In the genomic region with DNA sequence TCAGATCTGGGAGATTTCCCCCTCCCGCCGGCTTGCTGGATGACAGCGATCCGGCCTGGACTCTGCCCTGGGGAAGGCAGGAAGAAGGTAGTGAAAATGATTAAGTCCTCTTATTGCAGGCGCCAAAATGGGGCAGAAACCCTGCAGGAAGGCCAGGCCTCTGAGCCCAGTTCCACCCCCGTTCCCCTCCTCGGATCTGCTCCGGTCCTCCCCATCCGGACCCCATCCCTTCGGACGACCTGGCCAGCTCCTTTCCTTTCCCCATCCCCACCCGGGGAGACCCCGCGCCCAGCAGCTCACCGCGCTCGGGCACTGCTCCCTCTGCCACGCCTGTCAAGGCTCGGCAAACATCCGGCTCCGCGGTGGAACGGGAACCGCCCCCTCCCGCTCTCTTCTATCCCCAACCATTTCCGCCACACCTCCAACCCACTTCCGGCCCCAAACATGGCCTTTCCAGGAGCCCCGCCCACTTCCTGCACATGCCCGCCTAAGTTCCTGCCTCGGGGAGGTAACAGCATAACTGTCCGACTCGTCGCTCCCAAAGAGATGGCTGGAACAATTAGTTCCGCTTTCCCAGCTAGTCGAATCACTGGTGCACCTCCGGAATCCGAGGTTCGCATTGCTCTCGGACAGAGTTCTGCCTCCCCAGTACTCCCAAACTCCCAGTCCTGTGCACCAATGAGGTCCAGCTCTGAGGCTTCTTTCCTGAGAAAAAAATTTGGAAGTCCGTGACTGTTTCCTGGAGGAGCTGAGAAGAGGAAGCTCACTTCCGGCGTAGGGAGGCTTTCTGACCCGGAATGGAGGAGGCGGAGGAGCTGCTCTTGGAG, we compare ENCODE assay signal across 1 cellular context.
TF ChIP-seq lines count a peak whose summit lies in the region.

A gene (minus strand): TSS at position 369 of the 827 bp plus-strand sequence. CDS start 4,512 bp downstream, outside the sequence.
A gene (plus strand): TSS at position 781 of the 827 bp plus-strand sequence. CDS start 17 bp downstream, at position 798.

TF ChIP-seq in K562, 482 proteins besides CTCF, POLR2A, EP300 and RAD21 (continued from another document and continues in another):
- TF ChIP-seq, protein P1, sequence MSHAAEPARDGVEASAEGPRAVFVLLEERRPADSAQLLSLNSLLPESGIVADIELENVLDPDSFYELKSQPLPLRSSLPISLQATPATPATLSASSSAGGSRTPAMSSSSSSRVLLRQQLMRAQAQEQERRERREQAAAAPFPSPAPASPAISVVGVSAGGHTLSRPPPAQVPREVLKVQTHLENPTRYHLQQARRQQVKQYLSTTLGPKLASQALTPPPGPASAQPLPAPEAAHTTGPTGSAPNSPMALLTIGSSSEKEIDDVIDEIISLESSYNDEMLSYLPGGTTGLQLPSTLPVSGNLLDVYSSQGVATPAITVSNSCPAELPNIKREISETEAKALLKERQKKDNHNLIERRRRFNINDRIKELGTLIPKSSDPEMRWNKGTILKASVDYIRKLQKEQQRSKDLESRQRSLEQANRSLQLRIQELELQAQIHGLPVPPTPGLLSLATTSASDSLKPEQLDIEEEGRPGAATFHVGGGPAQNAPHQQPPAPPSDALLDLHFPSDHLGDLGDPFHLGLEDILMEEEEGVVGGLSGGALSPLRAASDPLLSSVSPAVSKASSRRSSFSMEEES (CRISPR knock-in tag; IDR thresholded peaks at IDR 0.05) = no peak
- TF ChIP-seq EP400 (IDR thresholded peaks at IDR 0.05) (peak; percentile 94), BDP1 (IDR thresholded peaks at IDR 0.05; ENCODE audit: insufficient read depth, insufficient read length) (no peak), SIN3A (IDR thresholded peaks at IDR 0.05; ENCODE audit: borderline replicate concordance in 2 of 2, control insufficient read depth in 1 of 2, low read depth in 2 of 2, low read length in 2 of 2) (peak; percentile 84 to 97), ZFPM2 (CRISPR knock-in tag; IDR thresholded peaks at IDR 0.05) (no peak), SAP30 (IDR thresholded peaks at IDR 0.05; ENCODE audit: borderline replicate concordance, insufficient read depth, low read depth, low read length, poor library complexity, severe bottlenecking) (peak; percentile 95), ZSCAN32 (CRISPR knock-in tag; IDR thresholded peaks at IDR 0.05) (no peak), IRF2 (CRISPR knock-in tag; IDR thresholded peaks at IDR 0.05) (no peak), MTA3 (IDR thresholded peaks at IDR 0.05; ENCODE audit: borderline replicate concordance) (peak; percentile 91; the same call in 1 of the 2 replicates), SMAD3 (CRISPR knock-in tag; conservative IDR thresholded peaks at IDR 0.05) (peak; percentile 82), RBM14 (IDR thresholded peaks at IDR 0.05; ENCODE audit: borderline replicate concordance, insufficient read depth, low read depth, low read length) (no peak), ERF (CRISPR knock-in tag; IDR thresholded peaks at IDR 0.05) (0 out of 2 replicates have a peak, but pooled peaks have one; percentile 63), PHF20 (IDR thresholded peaks at IDR 0.05; ENCODE audit: partially characterized antibody) (peak; percentile 99), SOX6 (IDR thresholded peaks at IDR 0.05) (peak; percentile 54; the same call in 1 of the 2 replicates), SAFB (IDR thresholded peaks at IDR 0.05; ENCODE audit: borderline replicate concordance, low read depth, low read length) (no peak), TAF15 (IDR thresholded peaks at IDR 0.05; ENCODE audit: low read depth, low read length) (no peak), HNRNPLL (IDR thresholded peaks at IDR 0.05; ENCODE audit: low read depth, low read length, poor library complexity, severe bottlenecking) (no peak), YY1 (IDR thresholded peaks at IDR 0.05; ENCODE audit: borderline replicate concordance in 1 of 3, control insufficient read depth in 1 of 3, extremely low read depth in 1 of 3, insufficient read depth in 3 of 3, insufficient read length in 1 of 3, insufficient replicate concordance in 2 of 3, low read depth in 1 of 3, low read length in 2 of 3) (peak in 2 of 3 experiments; percentile 48 to 80), ZNF764 (CRISPR knock-in tag; IDR thresholded peaks at IDR 0.05; ENCODE audit: low read depth) (peak; percentile 53; the same call in 1 of the 2 replicates), ZSCAN29 (IDR thresholded peaks at IDR 0.05) (no peak), ZNF583 (CRISPR knock-in tag; IDR thresholded peaks at IDR 0.05) (no peak), HLTF (IDR thresholded peaks at IDR 0.05) (peak; percentile 78; the same call in 1 of the 2 replicates), MEF2A (IDR thresholded peaks at IDR 0.05; ENCODE audit: control insufficient read depth, low read depth, low read length) (no peak), ZNF79 (CRISPR knock-in tag; IDR thresholded peaks at IDR 0.05; ENCODE audit: low read depth) (no peak), MYC (IDR thresholded peaks at IDR 0.05; ENCODE audit: low read depth, low read length) (peak; percentile 92), MYC (CRISPR knock-in tag; IDR thresholded peaks at IDR 0.05; ENCODE audit: borderline replicate concordance, low read depth) (peak; percentile 63; the same call in 1 of the 2 replicates), CREM (IDR thresholded peaks at IDR 0.05; ENCODE audit: low read depth) (peak; percentile 82), NFIC (IDR thresholded peaks at IDR 0.05) (peak; percentile 59), ZNF785 (CRISPR knock-in tag; IDR thresholded peaks at IDR 0.05) (no peak), ESRRB (CRISPR knock-in tag; IDR thresholded peaks at IDR 0.05; ENCODE audit: borderline replicate concordance) (no peak), POLR2B (IDR thresholded peaks at IDR 0.05; ENCODE audit: low read depth, partially characterized antibody) (peak; percentile 89)
- TF ChIP-seq, protein P2, sequence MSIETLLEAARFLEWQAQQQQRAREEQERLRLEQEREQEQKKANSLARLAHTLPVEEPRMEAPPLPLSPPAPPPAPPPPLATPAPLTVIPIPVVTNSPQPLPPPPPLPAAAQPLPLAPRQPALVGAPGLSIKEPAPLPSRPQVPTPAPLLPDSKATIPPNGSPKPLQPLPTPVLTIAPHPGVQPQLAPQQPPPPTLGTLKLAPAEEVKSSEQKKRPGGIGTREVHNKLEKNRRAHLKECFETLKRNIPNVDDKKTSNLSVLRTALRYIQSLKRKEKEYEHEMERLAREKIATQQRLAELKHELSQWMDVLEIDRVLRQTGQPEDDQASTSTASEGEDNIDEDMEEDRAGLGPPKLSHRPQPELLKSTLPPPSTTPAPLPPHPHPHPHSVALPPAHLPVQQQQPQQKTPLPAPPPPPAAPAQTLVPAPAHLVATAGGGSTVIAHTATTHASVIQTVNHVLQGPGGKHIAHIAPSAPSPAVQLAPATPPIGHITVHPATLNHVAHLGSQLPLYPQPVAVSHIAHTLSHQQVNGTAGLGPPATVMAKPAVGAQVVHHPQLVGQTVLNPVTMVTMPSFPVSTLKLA (conservative IDR thresholded peaks at IDR 0.05) = peak; percentile 97 to 98
- TF ChIP-seq, protein P3, sequence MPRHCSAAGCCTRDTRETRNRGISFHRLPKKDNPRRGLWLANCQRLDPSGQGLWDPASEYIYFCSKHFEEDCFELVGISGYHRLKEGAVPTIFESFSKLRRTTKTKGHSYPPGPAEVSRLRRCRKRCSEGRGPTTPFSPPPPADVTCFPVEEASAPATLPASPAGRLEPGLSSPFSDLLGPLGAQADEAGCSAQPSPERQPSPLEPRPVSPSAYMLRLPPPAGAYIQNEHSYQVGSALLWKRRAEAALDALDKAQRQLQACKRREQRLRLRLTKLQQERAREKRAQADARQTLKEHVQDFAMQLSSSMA (CRISPR knock-in tag; IDR thresholded peaks at IDR 0.05) = peak; percentile 98
- TF ChIP-seq, protein P4, sequence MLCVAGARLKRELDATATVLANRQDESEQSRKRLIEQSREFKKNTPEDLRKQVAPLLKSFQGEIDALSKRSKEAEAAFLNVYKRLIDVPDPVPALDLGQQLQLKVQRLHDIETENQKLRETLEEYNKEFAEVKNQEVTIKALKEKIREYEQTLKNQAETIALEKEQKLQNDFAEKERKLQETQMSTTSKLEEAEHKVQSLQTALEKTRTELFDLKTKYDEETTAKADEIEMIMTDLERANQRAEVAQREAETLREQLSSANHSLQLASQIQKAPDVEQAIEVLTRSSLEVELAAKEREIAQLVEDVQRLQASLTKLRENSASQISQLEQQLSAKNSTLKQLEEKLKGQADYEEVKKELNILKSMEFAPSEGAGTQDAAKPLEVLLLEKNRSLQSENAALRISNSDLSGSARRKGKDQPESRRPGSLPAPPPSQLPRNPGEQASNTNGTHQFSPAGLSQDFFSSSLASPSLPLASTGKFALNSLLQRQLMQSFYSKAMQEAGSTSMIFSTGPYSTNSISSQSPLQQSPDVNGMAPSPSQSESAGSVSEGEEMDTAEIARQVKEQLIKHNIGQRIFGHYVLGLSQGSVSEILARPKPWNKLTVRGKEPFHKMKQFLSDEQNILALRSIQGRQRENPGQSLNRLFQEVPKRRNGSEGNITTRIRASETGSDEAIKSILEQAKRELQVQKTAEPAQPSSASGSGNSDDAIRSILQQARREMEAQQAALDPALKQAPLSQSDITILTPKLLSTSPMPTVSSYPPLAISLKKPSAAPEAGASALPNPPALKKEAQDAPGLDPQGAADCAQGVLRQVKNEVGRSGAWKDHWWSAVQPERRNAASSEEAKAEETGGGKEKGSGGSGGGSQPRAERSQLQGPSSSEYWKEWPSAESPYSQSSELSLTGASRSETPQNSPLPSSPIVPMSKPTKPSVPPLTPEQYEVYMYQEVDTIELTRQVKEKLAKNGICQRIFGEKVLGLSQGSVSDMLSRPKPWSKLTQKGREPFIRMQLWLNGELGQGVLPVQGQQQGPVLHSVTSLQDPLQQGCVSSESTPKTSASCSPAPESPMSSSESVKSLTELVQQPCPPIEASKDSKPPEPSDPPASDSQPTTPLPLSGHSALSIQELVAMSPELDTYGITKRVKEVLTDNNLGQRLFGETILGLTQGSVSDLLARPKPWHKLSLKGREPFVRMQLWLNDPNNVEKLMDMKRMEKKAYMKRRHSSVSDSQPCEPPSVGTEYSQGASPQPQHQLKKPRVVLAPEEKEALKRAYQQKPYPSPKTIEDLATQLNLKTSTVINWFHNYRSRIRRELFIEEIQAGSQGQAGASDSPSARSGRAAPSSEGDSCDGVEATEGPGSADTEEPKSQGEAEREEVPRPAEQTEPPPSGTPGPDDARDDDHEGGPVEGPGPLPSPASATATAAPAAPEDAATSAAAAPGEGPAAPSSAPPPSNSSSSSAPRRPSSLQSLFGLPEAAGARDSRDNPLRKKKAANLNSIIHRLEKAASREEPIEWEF (CRISPR knock-in tag; IDR thresholded peaks at IDR 0.05) = no peak
- TF ChIP-seq, protein P5, sequence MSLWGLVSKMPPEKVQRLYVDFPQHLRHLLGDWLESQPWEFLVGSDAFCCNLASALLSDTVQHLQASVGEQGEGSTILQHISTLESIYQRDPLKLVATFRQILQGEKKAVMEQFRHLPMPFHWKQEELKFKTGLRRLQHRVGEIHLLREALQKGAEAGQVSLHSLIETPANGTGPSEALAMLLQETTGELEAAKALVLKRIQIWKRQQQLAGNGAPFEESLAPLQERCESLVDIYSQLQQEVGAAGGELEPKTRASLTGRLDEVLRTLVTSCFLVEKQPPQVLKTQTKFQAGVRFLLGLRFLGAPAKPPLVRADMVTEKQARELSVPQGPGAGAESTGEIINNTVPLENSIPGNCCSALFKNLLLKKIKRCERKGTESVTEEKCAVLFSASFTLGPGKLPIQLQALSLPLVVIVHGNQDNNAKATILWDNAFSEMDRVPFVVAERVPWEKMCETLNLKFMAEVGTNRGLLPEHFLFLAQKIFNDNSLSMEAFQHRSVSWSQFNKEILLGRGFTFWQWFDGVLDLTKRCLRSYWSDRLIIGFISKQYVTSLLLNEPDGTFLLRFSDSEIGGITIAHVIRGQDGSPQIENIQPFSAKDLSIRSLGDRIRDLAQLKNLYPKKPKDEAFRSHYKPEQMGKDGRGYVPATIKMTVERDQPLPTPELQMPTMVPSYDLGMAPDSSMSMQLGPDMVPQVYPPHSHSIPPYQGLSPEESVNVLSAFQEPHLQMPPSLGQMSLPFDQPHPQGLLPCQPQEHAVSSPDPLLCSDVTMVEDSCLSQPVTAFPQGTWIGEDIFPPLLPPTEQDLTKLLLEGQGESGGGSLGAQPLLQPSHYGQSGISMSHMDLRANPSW (CRISPR knock-in tag; IDR thresholded peaks at IDR 0.05) = no peak
- TF ChIP-seq, protein P6, sequence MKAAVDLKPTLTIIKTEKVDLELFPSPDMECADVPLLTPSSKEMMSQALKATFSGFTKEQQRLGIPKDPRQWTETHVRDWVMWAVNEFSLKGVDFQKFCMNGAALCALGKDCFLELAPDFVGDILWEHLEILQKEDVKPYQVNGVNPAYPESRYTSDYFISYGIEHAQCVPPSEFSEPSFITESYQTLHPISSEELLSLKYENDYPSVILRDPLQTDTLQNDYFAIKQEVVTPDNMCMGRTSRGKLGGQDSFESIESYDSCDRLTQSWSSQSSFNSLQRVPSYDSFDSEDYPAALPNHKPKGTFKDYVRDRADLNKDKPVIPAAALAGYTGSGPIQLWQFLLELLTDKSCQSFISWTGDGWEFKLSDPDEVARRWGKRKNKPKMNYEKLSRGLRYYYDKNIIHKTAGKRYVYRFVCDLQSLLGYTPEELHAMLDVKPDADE (conservative IDR thresholded peaks at IDR 0.05; ENCODE audit: control insufficient read depth, low read depth, low read length) = peak; percentile 75
- TF ChIP-seq, protein P7, sequence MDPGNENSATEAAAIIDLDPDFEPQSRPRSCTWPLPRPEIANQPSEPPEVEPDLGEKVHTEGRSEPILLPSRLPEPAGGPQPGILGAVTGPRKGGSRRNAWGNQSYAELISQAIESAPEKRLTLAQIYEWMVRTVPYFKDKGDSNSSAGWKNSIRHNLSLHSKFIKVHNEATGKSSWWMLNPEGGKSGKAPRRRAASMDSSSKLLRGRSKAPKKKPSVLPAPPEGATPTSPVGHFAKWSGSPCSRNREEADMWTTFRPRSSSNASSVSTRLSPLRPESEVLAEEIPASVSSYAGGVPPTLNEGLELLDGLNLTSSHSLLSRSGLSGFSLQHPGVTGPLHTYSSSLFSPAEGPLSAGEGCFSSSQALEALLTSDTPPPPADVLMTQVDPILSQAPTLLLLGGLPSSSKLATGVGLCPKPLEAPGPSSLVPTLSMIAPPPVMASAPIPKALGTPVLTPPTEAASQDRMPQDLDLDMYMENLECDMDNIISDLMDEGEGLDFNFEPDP (CRISPR knock-in tag; IDR thresholded peaks at IDR 0.05) = 0 out of 2 replicates have a peak, but pooled peaks have one; percentile 27
- TF ChIP-seq, protein P8, sequence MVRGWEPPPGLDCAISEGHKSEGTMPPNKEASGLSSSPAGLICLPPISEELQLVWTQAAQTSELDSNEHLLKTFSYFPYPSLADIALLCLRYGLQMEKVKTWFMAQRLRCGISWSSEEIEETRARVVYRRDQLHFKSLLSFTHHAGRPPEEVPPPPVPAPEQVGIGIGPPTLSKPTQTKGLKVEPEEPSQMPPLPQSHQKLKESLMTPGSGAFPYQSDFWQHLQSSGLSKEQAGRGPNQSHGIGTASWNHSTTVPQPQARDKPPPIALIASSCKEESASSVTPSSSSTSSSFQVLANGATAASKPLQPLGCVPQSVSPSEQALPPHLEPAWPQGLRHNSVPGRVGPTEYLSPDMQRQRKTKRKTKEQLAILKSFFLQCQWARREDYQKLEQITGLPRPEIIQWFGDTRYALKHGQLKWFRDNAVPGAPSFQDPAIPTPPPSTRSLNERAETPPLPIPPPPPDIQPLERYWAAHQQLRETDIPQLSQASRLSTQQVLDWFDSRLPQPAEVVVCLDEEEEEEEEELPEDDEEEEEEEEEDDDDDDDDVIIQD (CRISPR knock-in tag; IDR thresholded peaks at IDR 0.05) = no peak
